Comparison of ENCODE assay signal across 8 cellular contexts in the genomic region with DNA sequence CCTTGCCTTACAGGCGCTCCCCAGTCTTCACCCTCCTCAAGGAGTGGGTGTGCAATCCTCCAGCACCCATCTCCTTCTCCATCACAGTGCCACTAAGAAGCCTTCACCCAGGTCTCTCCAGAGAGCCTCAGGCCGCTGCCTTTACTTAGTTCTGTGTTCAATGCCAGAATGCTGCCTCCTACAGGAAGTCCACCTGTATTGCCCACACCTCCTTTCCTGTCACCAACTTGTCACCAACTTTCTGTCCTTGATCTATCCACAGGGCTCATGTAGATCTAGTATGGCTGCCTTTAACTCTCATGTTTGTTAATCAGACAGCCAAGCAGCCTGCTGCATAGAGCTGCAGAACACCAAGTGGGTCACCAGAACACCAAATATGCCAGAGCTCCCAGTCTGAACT.
DNase-seq lines count a peak whose midpoint lies in the region; ATAC-seq lines count a peak whose summit lies in the region.

No MANE protein-coding gene starts in this region.

- peak; percentile 40 for ATAC-seq in stimulated activated effector memory CD8-positive, alpha-beta T cell treated with anti-CD3 and anti-CD28 coated beads, Interleukin-12 subunit alpha, Interleukin-12 subunit beta, amount 100 ng/mL, for 72 hours
- ATAC-seq in GM18868 (IDR thresholded peaks at IDR 0.05; ENCODE audit: unreplicated experiment) (no peak), HG02763 (IDR thresholded peaks at IDR 0.05; ENCODE audit: unreplicated experiment) (no peak)

- DNase-seq in activated CD8-positive, alpha-beta memory T cell treated with anti-CD3 and anti-CD28 coated beads for 24 hours: peak; percentile 75
- no peak for DNase-seq in activated CD8-positive, alpha-beta memory T cell treated with anti-CD3 and anti-CD28 coated beads, Interleukin-2, amount 50 U/mL, for 48 hours
- DNase-seq in NOMO-1 treated with dmso at 0.1 percent for 144 hours (lab: John Stamatoyannopoulos, UW; ENCODE audit: unreplicated experiment) (peak; percentile 59), glomerular visceral epithelial cell (ENCODE audit: extremely low spot score) (no peak)
- peak in 1 of 3 donors; percentile 28 for DNase-seq in effector memory CD4-positive, alpha-beta T cell
- DNase-seq in stimulated activated effector memory CD8-positive, alpha-beta T cell treated with anti-CD3 and anti-CD28 coated beads, Interleukin-12 subunit alpha, Interleukin-12 subunit beta, amount 100 ng/mL, for 72 hours (ENCODE audit: low spot score in 2 of 2): peak in 1 of 2 donors; percentile 72

- H3K9me3 Mint-ChIP-seq in stimulated activated effector memory CD8-positive, alpha-beta T cell treated with anti-CD3 and anti-CD28 coated beads, Interleukin-12 subunit alpha, Interleukin-12 subunit beta, amount 100 ng/mL, for 72 hours: no peaks in the 10 kb centered on the region

- peaks cover 74% of the 10 kb centered on the region for H3K4me1 Mint-ChIP-seq in stimulated activated effector memory CD8-positive, alpha-beta T cell treated with anti-CD3 and anti-CD28 coated beads, Interleukin-12 subunit alpha, Interleukin-12 subunit beta, amount 100 ng/mL, for 72 hours

- H3K9me3 ChIP-seq in effector memory CD4-positive, alpha-beta T cell (ENCODE audit: control insufficient read depth, low read length): no peaks in the 10 kb centered on the region

- H3K4me3 Mint-ChIP-seq in stimulated activated effector memory CD8-positive, alpha-beta T cell treated with anti-CD3 and anti-CD28 coated beads, Interleukin-12 subunit alpha, Interleukin-12 subunit beta, amount 100 ng/mL, for 72 hours: peak overlapping the region; percentile 76

- H3K27me3 ChIP-seq in effector memory CD4-positive, alpha-beta T cell (replicated peaks; ENCODE audit: control insufficient read depth, insufficient read depth, low read length, poor library complexity, severe bottlenecking): no peaks in the 10 kb centered on the region

- H3K27ac Mint-ChIP-seq in stimulated activated effector memory CD8-positive, alpha-beta T cell treated with anti-CD3 and anti-CD28 coated beads, Interleukin-12 subunit alpha, Interleukin-12 subunit beta, amount 100 ng/mL, for 72 hours: peak overlapping the region; percentile 83

- H3K36me3 ChIP-seq in effector memory CD4-positive, alpha-beta T cell (ENCODE audit: control insufficient read depth, insufficient read depth, low read length): peaks cover 2% of the 10 kb centered on the region

- H3K4me1 ChIP-seq in effector memory CD4-positive, alpha-beta T cell (ENCODE audit: control insufficient read depth, insufficient read depth, low read length, poor library complexity, severe bottlenecking): peaks cover 65% of the 10 kb centered on the region

- peak overlapping the region; percentile 95 for H3K27ac ChIP-seq in effector memory CD4-positive, alpha-beta T cell (ENCODE audit: insufficient read depth, low read length, poor library complexity, severe bottlenecking)

- peaks cover 52% of the 10 kb centered on the region for H3K36me3 Mint-ChIP-seq in stimulated activated effector memory CD8-positive, alpha-beta T cell treated with anti-CD3 and anti-CD28 coated beads, Interleukin-12 subunit alpha, Interleukin-12 subunit beta, amount 100 ng/mL, for 72 hours

- peak overlapping the region; percentile 12 for H3K4me3 ChIP-seq in effector memory CD4-positive, alpha-beta T cell (ENCODE audit: insufficient read depth, low read depth, low read length, poor library complexity, severe bottlenecking)

Comparison
In these comparisons a context has a peak if more than half of its experiments do, and no peak if none do; other contexts are left out.
1. DNase-seq: peak in activated CD8-positive, alpha-beta memory T cell treated with anti-CD3 and anti-CD28 coated beads for 24 hours (single experiment) and NOMO-1 treated with dmso at 0.1 percent for 144 hours (single experiment); none in activated CD8-positive, alpha-beta memory T cell treated with anti-CD3 and anti-CD28 coated beads, Interleukin-2, amount 50 U/mL, for 48 hours (single experiment) and glomerular visceral epithelial cell (single experiment).